8 cellular contexts compared by ENCODE assay signal in genomic region chr12:128644664-128645296, GRCh38.
DNase-seq lines count a peak whose midpoint lies in the region; ATAC-seq and TF ChIP-seq lines count a peak whose summit lies in the region.

No MANE protein-coding gene starts in this region.

- H3K9ac ChIP-seq in NT2/D1 (ENCODE audit: insufficient read length, low read depth), result no peak overlapping the region

- H3K36me3 ChIP-seq in NT2/D1 (ENCODE audit: insufficient read depth, insufficient read length, low read length), result no peaks in the 10 kb centered on the region

- peak; percentile 42 for TF ChIP-seq CTCF in choroid plexus epithelial cell (conservative IDR thresholded peaks at IDR 0.05; ENCODE audit: low read depth, low read length)

- H3K27me3 ChIP-seq in NT2/D1 (ENCODE audit: insufficient read depth, insufficient read length), result no peaks in the 10 kb centered on the region

- H3K4me3 ChIP-seq in NT2/D1 (ENCODE audit: insufficient read length, low read depth) (no peak overlapping the region), choroid plexus epithelial cell (ENCODE audit: low read depth, low read length) (no peak overlapping the region)

- ATAC-seq in GM18909 (IDR thresholded peaks at IDR 0.05; ENCODE audit: poor library complexity, unreplicated experiment), result peak; percentile 67
- no peak for ATAC-seq in HG02678 (IDR thresholded peaks at IDR 0.05; ENCODE audit: unreplicated experiment)
- no peak for ATAC-seq in HG03571 (IDR thresholded peaks at IDR 0.05; ENCODE audit: unreplicated experiment)
- no peak for ATAC-seq in GM21526 (IDR thresholded peaks at IDR 0.05; ENCODE audit: low FRiP score, unreplicated experiment)

- H3K9me3 ChIP-seq in NT2/D1 (ENCODE audit: insufficient read depth, low read length), result no peaks in the 10 kb centered on the region; the same call in 1 of the 2 replicates

- peak; percentile 52 for DNase-seq in COLO668 (lab: John Stamatoyannopoulos, UW; ENCODE audit: unreplicated experiment)
- peak; percentile 48 for DNase-seq in NT2/D1 (ENCODE audit: low read depth, low spot score)
- DNase-seq in choroid plexus epithelial cell (ENCODE audit: low read depth), result peak; percentile 1
- peak; percentile 48 for DNase-seq in retina

- H3K4me1 ChIP-seq in NT2/D1 (ENCODE audit: insufficient read depth, insufficient read length), result no peaks in the 10 kb centered on the region

Comparison
In these comparisons a context has a peak if more than half of its experiments do, and no peak if none do; other contexts are left out.
1. DNase-seq: peak in every context shown above with its lines; median percentile 52 in COLO668; 48 in NT2/D1; 48 in retina; 1 in choroid plexus epithelial cell.